Comparison of ENCODE assay signal across 21 cellular contexts in genomic region chr20:33709398-33709797, GRCh38. TPM values are rescaled to one million over a fixed set of nuclear protein-coding genes. Genes with fewer than 3 reads are reported as not detected.
DNase-seq lines count a peak whose midpoint lies in the region; ATAC-seq and TF ChIP-seq lines count a peak whose summit lies in the region.
"Had no signal": no experiment of that assay in that cellular context is flagged by ENCODE, and none has a peak within 500 bp of the region (broad histone marks: within the 10 kb centered on the region; RNA-seq: fewer than 3 reads in every experiment).

No MANE protein-coding gene starts in this region.

- no peaks in the 10 kb centered on the region for H3K36me3 ChIP-seq in H7 (replicated peaks; ENCODE audit: control insufficient read depth, insufficient read depth, low read length)
- H3K36me3 ChIP-seq in lower lobe of right lung: peaks cover 67% of the 10 kb centered on the region

- POLR2A ChIA-PET in WTC11 (lab: Charles Lee): no interaction called here
- POLR2A ChIA-PET in CD4-positive, alpha-beta T cell (lab: Charles Lee): no interaction called here

- CTCF ChIA-PET in WTC11 (lab: Charles Lee): no interaction called here
- CTCF ChIA-PET in CD4-positive, alpha-beta T cell (lab: Charles Lee): no interaction called here

- H3K4me1 ChIP-seq in lower lobe of right lung: no peaks in the 10 kb centered on the region
- H3K4me1 ChIP-seq: psoas muscle, upper lobe of right lung had no signal

- no peaks in the 10 kb centered on the region for H3K27me3 Mint-ChIP-seq in WTC11 (ENCODE audit: low read depth)
- H3K27me3 Mint-ChIP-seq in CD4-positive, alpha-beta T cell: no peaks in the 10 kb centered on the region
- H3K27me3 Mint-ChIP-seq: CD4-positive, CD25-positive, alpha-beta regulatory T cell; natural killer cell treated with Interleukin-12 subunit alpha and Interleukin-12 subunit beta and Interleukin-15 and Interleukin-18, amount 100 ng/mL, for 72 hours; T-cell had no signal

- H3K27me3 ChIP-seq in H7 (ENCODE audit: control insufficient read depth, insufficient read depth, low read length) (no peaks in the 10 kb centered on the region), lower lobe of right lung (ENCODE audit: low read depth) (no peaks in the 10 kb centered on the region)
- H3K27me3 ChIP-seq in CD4-positive, alpha-beta T cell (ENCODE audit: control insufficient read depth, insufficient read depth, low read length): no peaks in the 10 kb centered on the region
- H3K27me3 ChIP-seq: hepatocyte, upper lobe of right lung had no signal

- peaks cover 10% of the 10 kb centered on the region for H3K4me1 Mint-ChIP-seq in WTC11
- peaks cover 10% of the 10 kb centered on the region for H3K4me1 Mint-ChIP-seq in CD4-positive, alpha-beta T cell (ENCODE audit: low read depth)

- H3K4me3 ChIP-seq in H7 (ENCODE audit: insufficient read depth, low read depth, low read length): no peak overlapping the region
- H3K4me3 ChIP-seq in lower lobe of right lung: no peak overlapping the region
- H3K4me3 ChIP-seq: hepatocyte, psoas muscle, smooth muscle cell, upper lobe of right lung had no signal

- no peak overlapping the region for H3K4me3 Mint-ChIP-seq in WTC11
- H3K4me3 Mint-ChIP-seq in CD4-positive, alpha-beta T cell: no peak overlapping the region
- H3K4me3 Mint-ChIP-seq: CD4-positive, CD25-positive, alpha-beta regulatory T cell; natural killer cell treated with Interleukin-12 subunit alpha and Interleukin-12 subunit beta and Interleukin-15 and Interleukin-18, amount 100 ng/mL, for 72 hours; T-cell had no signal

- H3K27ac ChIP-seq in lower lobe of right lung: no peak overlapping the region
- no peak overlapping the region for H3K27ac ChIP-seq in CD4-positive, alpha-beta T cell (ENCODE audit: low read depth, low read length)
- H3K27ac ChIP-seq: hepatocyte, psoas muscle, upper lobe of right lung had no signal

- ATAC-seq in activated CD4-positive, CD25-positive, alpha-beta regulatory T cell treated with anti-CD3 and anti-CD28 coated beads, Interleukin-2, amount 50 U/mL, for 24 hours: peak; percentile 44 to 67
- ATAC-seq in WTC11 (peak; percentile 22; the same call in 1 of the 2 replicates), lower lobe of right lung (peak; percentile 27 to 58)
- ATAC-seq in CD4-positive, alpha-beta T cell (ENCODE audit: poor library complexity): no peak
- ATAC-seq: natural killer cell treated with Interleukin-12 subunit alpha and Interleukin-12 subunit beta and Interleukin-15 and Interleukin-18, amount 100 ng/mL, for 72 hours; T-cell had no signal

- no peak for TF ChIP-seq CTCF in WTC11 (IDR thresholded peaks at IDR 0.05)
- TF ChIP-seq CTCF in lower lobe of right lung (IDR thresholded peaks at IDR 0.05): no peak
- TF ChIP-seq CTCF in CD4-positive, alpha-beta T cell (IDR thresholded peaks at IDR 0.05): no peak

- no peaks in the 10 kb centered on the region for H3K36me3 Mint-ChIP-seq in WTC11
- H3K36me3 Mint-ChIP-seq in CD4-positive, alpha-beta T cell (ENCODE audit: low read depth): peaks cover 61% of the 10 kb centered on the region

- DNase-seq in activated CD4-positive, CD25-positive, alpha-beta regulatory T cell treated with anti-CD3 and anti-CD28 coated beads, Interleukin-2, amount 50 U/mL, for 72 hours: no peak
- DNase-seq in H7: peak; percentile 67
- no peak for DNase-seq in WTC11 (ENCODE audit: low spot score)
- no peak for DNase-seq in lower lobe of right lung
- DNase-seq in NCI-H524 treated with DMSO at 0.1 percent for 48 hours (lab: John Stamatoyannopoulos, UW): no peak
- no peak for DNase-seq in CD4-positive, alpha-beta T cell
- no peak for DNase-seq in HCEC 1CT
- DNase-seq: aorta, DMS79, kidney, NCI-H1436 treated with DMSO at 0.1 percent for 48 hours, NCI-H2171 treated with DMSO at 0.1 percent for 48 hours, psoas muscle, T-cell, upper lobe of right lung had no signal

- H3K9me3 ChIP-seq in lower lobe of right lung: no peaks in the 10 kb centered on the region
- no peaks in the 10 kb centered on the region for H3K9me3 ChIP-seq in CD4-positive, alpha-beta T cell (ENCODE audit: control insufficient read depth, low read length)
- H3K9me3 ChIP-seq: psoas muscle, upper lobe of right lung had no signal

- intact Hi-C loops in lower lobe of right lung (cut with DNase I): no loop called here
- intact Hi-C loops in CD4-positive, alpha-beta T cell (cut with DNase I, micrococcal nuclease): no loop called here

- peaks cover 3% of the 10 kb centered on the region for H3K9me3 Mint-ChIP-seq in WTC11
- no peaks in the 10 kb centered on the region for H3K9me3 Mint-ChIP-seq in CD4-positive, alpha-beta T cell
- H3K9me3 Mint-ChIP-seq: natural killer cell treated with Interleukin-12 subunit alpha and Interleukin-12 subunit beta and Interleukin-15 and Interleukin-18, amount 100 ng/mL, for 72 hours; T-cell had no signal

- H3K27ac Mint-ChIP-seq in WTC11: no peak overlapping the region
- H3K27ac Mint-ChIP-seq in CD4-positive, alpha-beta T cell: no peak overlapping the region
- H3K27ac Mint-ChIP-seq: CD4-positive, CD25-positive, alpha-beta regulatory T cell; natural killer cell treated with Interleukin-12 subunit alpha and Interleukin-12 subunit beta and Interleukin-15 and Interleukin-18, amount 100 ng/mL, for 72 hours had no signal

TF ChIP-seq in WTC11, 78 proteins besides CTCF, POLR2A, EP300 and RAD21 (continues in another document):
- TF ChIP-seq AFF4 (CRISPR knock-in tag; IDR thresholded peaks at IDR 0.05; ENCODE audit: borderline replicate concordance) (no peak), NFYB (CRISPR knock-in tag; conservative IDR thresholded peaks at IDR 0.05; ENCODE audit: low read depth) (no peak), MAX (CRISPR knock-in tag; IDR thresholded peaks at IDR 0.05) (no peak), FOXP1 (CRISPR knock-in tag; IDR thresholded peaks at IDR 0.05; ENCODE audit: borderline replicate concordance) (no peak)

RNA-seq across cellular contexts. Expression of gene PXMP4, which starts 10.7 kb away (rescaled TPM):
- total RNA-seq in H7 (2014; rRNA removed; shearing (Covaris generic)): under 0.01 TPM in 1 of 2 replicates, not detected in the other
- total RNA-seq in WTC11 (2021): 3.3 to 6.0 TPM (median 5.8 TPM) in 3 replicates
- total RNA-seq in lower lobe of right lung: 60.5 TPM
- 1 to 10 TPM; 3.6 to 4.1 TPM for total RNA-seq in CD4-positive, alpha-beta T cell

RNA-seq across cellular contexts. Expression of gene ZNF341, which starts 22.4 kb away (rescaled TPM):
- 6.7 and 7.0 TPM in 2 replicates for total RNA-seq in H7 (2014; rRNA removed; shearing (Covaris generic))
- 7.8 to 9.6 TPM (median 8.0 TPM) in 3 replicates for total RNA-seq in WTC11 (2021)
- 5.6 TPM for total RNA-seq in lower lobe of right lung
- total RNA-seq in CD4-positive, alpha-beta T cell: 1 to 10 TPM; 2.1 to 2.7 TPM

RNA-seq across cellular contexts. Expression of gene E2F1, which starts 23.2 kb away (rescaled TPM):
- total RNA-seq in H7 (2014; rRNA removed; shearing (Covaris generic)): 51.8 and 57.8 TPM in 2 replicates
- 34.2 to 44.2 TPM (median 34.5 TPM) in 3 replicates for total RNA-seq in WTC11 (2021)
- 3.9 TPM for total RNA-seq in lower lobe of right lung
- total RNA-seq in CD4-positive, alpha-beta T cell: 1 to 10 TPM; 1.2 to 1.6 TPM

RNA-seq across cellular contexts. Expression of gene NECAB3, which starts 35.2 kb away (rescaled TPM):
- 39.9 and 56.7 TPM in 2 replicates for total RNA-seq in H7 (2014; rRNA removed; shearing (Covaris generic))
- total RNA-seq in WTC11 (2021) (29.3 to 38.0 TPM (median 29.7 TPM) in 3 replicates), lower lobe of right lung (60.3 TPM)
- 1 to 10 TPM; 8.7 to 9.2 TPM for total RNA-seq in CD4-positive, alpha-beta T cell

RNA-seq across cellular contexts. Expression of gene ACTL10, which starts 42.7 kb away (rescaled TPM):
- 1.3 and 1.4 TPM in 2 replicates for total RNA-seq in H7 (2014; rRNA removed; shearing (Covaris generic))
- total RNA-seq in WTC11 (2021) (1.3 to 1.9 TPM (median 1.5 TPM) in 3 replicates), lower lobe of right lung (1.3 TPM)
- total RNA-seq in CD4-positive, alpha-beta T cell: under 1 TPM; 0.28 to 0.55 TPM
- total RNA-seq: H4 had no signal
